11 cellular contexts compared by ENCODE assay signal in genomic region chr17:36728030-36728991, GRCh38.
DNase-seq lines count a peak whose midpoint lies in the region; ATAC-seq lines count a peak whose summit lies in the region.
"Had no signal": no experiment of that assay in that cellular context is flagged by ENCODE, and none has a peak within 500 bp of the region (broad histone marks: within the 10 kb centered on the region; RNA-seq: fewer than 3 reads in every experiment).

No MANE protein-coding gene starts in this region.

- no peak overlapping the region for H3K27ac Mint-ChIP-seq in effector memory CD8-positive, alpha-beta T cell
- H3K27ac Mint-ChIP-seq: HFFc6 had no signal

- no peaks in the 10 kb centered on the region for H3K9me3 Mint-ChIP-seq in effector memory CD8-positive, alpha-beta T cell
- H3K9me3 Mint-ChIP-seq: HFFc6 had no signal

- ATAC-seq in activated CD4-positive, CD25-positive, alpha-beta regulatory T cell treated with anti-CD3 and anti-CD28 coated beads, Interleukin-2, amount 50 U/mL, for 24 hours = peak; percentile 51 to 58
- no peak for ATAC-seq in effector memory CD8-positive, alpha-beta T cell (replicated peaks)
- ATAC-seq in GM21576 (IDR thresholded peaks at IDR 0.05; ENCODE audit: unreplicated experiment) = no peak
- ATAC-seq in HG03378 (IDR thresholded peaks at IDR 0.05; ENCODE audit: unreplicated experiment) = no peak
- ATAC-seq: left colon had no signal

- H3K27me3 Mint-ChIP-seq in effector memory CD8-positive, alpha-beta T cell = peaks cover 37 to 50% of the 10 kb centered on the region in 2 donors

- H3K36me3 Mint-ChIP-seq in effector memory CD8-positive, alpha-beta T cell (ENCODE audit: insufficient read depth) = peaks cover 3% of the 10 kb centered on the region

- H3K4me1 Mint-ChIP-seq in effector memory CD8-positive, alpha-beta T cell (ENCODE audit: low read depth in 2 of 2) = peaks cover 30 to 44% of the 10 kb centered on the region in 2 donors

- DNase-seq in activated CD4-positive, CD25-positive, alpha-beta regulatory T cell treated with anti-CD3 and anti-CD28 coated beads, Interleukin-2, amount 50 U/mL, for 72 hours = no peak
- peak; percentile 22 for DNase-seq in UCSD-AML1 (lab: John Stamatoyannopoulos, UW; ENCODE audit: unreplicated experiment)
- DNase-seq in effector memory CD8-positive, alpha-beta T cell = no peak
- peak; percentile 29 to 58 for DNase-seq in stimulated activated CD4-positive, alpha-beta T cell treated with anti-CD3 and anti-CD28 coated beads, Interleukin-4, amount 100 ng/mL, for 4 hours
- DNase-seq in GM19240 (ENCODE audit: insufficient read length, low spot score) = no peak
- DNase-seq: HFFc6, left colon, NCI-H187 treated with DMSO at 0.1 percent for 48 hours had no signal

- peak overlapping the region; percentile 9 to 18 for H3K4me3 Mint-ChIP-seq in effector memory CD8-positive, alpha-beta T cell
- H3K4me3 Mint-ChIP-seq: HFFc6 had no signal

Comparison
In these comparisons a context has a peak if more than half of its experiments do, and no peak if none do; other contexts are left out.
1. ATAC-seq: peak in activated CD4-positive, CD25-positive, alpha-beta regulatory T cell treated with anti-CD3 and anti-CD28 coated beads, Interleukin-2, amount 50 U/mL, for 24 hours (2 of 2); none in effector memory CD8-positive, alpha-beta T cell (single experiment), GM21576 (single experiment) and HG03378 (single experiment).
2. DNase-seq: peak in UCSD-AML1 (single experiment) and stimulated activated CD4-positive, alpha-beta T cell treated with anti-CD3 and anti-CD28 coated beads, Interleukin-4, amount 100 ng/mL, for 4 hours (2 of 2); none in activated CD4-positive, CD25-positive, alpha-beta regulatory T cell treated with anti-CD3 and anti-CD28 coated beads, Interleukin-2, amount 50 U/mL, for 72 hours (single experiment), effector memory CD8-positive, alpha-beta T cell (0 of 3) and GM19240 (single experiment).